ENCODE assay signal across 8 cellular contexts in the genomic region with DNA sequence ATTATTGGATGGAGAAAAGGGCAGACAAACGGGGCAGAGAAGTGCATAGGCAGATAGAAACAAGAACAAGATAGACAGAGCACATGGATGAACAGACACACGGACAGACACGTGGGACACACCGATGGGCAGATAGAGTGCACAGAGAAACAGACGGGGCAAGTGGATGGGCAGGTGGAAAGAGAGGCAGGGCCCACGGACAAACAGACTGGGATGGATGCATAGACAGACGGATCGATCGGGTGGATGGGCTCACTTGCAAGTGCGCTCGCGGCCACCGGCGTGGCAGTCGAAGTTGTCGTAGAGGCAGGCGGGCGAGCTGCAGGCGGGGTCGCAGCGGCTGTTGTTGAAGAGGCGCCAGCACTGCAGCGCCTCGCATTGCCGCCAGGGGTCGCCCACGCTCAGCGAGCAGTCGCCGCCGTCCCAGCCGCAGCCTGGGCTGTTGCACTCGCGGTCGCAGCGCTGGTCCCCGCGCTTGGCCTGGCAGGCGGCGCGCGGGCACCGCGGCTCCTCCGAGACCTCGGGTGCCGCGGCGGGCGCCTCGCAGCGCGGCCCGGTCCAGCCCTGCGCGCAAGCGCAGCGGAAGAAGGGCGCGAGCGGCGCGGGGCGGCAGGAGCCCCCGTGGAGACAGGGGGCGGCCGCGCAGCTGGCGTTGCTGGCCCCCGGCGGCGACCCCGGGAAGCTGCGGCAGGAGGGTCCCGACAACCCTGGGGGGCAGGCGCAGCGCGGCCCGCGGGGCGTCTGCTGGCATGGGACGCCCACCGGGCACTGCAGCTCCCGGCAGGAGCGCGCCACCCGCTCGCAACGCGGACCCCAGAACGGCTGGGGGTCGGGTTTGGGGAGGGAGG. TPM values are rescaled to one million over a fixed set of nuclear protein-coding genes. Genes with fewer than 3 reads are reported as not detected.
A peak's percentile ranks its signal among the peaks of the same experiment; 100 is the strongest.
DNase-seq lines count a peak whose midpoint lies in the region; ATAC-seq lines count a peak whose summit lies in the region.

No MANE protein-coding gene starts in this region.

- POLR2A ChIA-PET in activated CD4-positive, alpha-beta T cell treated with anti-CD3 and anti-CD28 coated beads for 36 hours (lab: Charles Lee) = interaction anchor here (0.7 kb wide), 1 partner anchor 201 kb away, joined by 3 read pairs; no protein-coding TSS in a partner anchor

- H3K27ac Mint-ChIP-seq in activated CD4-positive, alpha-beta T cell treated with anti-CD3 and anti-CD28 coated beads for 36 hours = no peak overlapping the region

- CTCF ChIA-PET in activated CD4-positive, alpha-beta T cell treated with anti-CD3 and anti-CD28 coated beads for 36 hours (lab: Charles Lee) = interaction anchor here (0.6 to 2.4 kb wide), 14 partner anchors 11 to 378 kb away, joined by 3 to 9 read pairs (median 3); a partner anchor contains a TSS

- H3K4me3 Mint-ChIP-seq in activated CD4-positive, alpha-beta T cell treated with anti-CD3 and anti-CD28 coated beads for 36 hours = peak overlapping the region; percentile 7

- intact Hi-C loops in activated CD4-positive, alpha-beta T cell treated with anti-CD3 and anti-CD28 coated beads for 36 hours (cut with DNase I, micrococcal nuclease) = loop anchor here (1.0 to 5.0 kb wide), 6 partner anchors 55 to 407 kb away; a partner anchor contains a TSS

- peaks cover 4% of the 10 kb centered on the region for H3K4me1 Mint-ChIP-seq in activated CD4-positive, alpha-beta T cell treated with anti-CD3 and anti-CD28 coated beads for 36 hours

- H3K9me3 Mint-ChIP-seq in activated CD4-positive, alpha-beta T cell treated with anti-CD3 and anti-CD28 coated beads for 36 hours (ENCODE audit: low read depth) = no peaks in the 10 kb centered on the region

- ATAC-seq in HG02642 (IDR thresholded peaks at IDR 0.05; ENCODE audit: poor library complexity, unreplicated experiment) = peak; percentile 63
- peak; percentile 98 for ATAC-seq in activated CD4-positive, alpha-beta T cell treated with anti-CD3 and anti-CD28 coated beads for 36 hours
- ATAC-seq in GM18873 (IDR thresholded peaks at IDR 0.05; ENCODE audit: low FRiP score, unreplicated experiment) = no peak

- peak; percentile 76 for DNase-seq in COR-L47 (lab: John Stamatoyannopoulos, UW)
- peak; percentile 29 for DNase-seq in NCI-H226
- DNase-seq in activated CD4-positive, alpha-beta T cell treated with anti-CD3 and anti-CD28 coated beads for 36 hours = peak; percentile 92
- peak; percentile 85 for DNase-seq in cerebellum (ENCODE audit: low spot score)
- peak; percentile 93 for DNase-seq in left kidney (ENCODE audit: low read depth, low spot score)
- DNase-seq in stimulated activated CD4-positive, alpha-beta T cell treated with anti-CD3 and anti-CD28 coated beads, Interleukin-4, amount 100 ng/mL, for 1 hour = peak; percentile 86

- H3K27me3 Mint-ChIP-seq in activated CD4-positive, alpha-beta T cell treated with anti-CD3 and anti-CD28 coated beads for 36 hours = peaks cover 13% of the 10 kb centered on the region

- no peaks in the 10 kb centered on the region for H3K36me3 Mint-ChIP-seq in activated CD4-positive, alpha-beta T cell treated with anti-CD3 and anti-CD28 coated beads for 36 hours (ENCODE audit: low read depth)

RNA-seq across cellular contexts. Expression of a gene that starts 23.3 kb away (rescaled TPM):
- under 1 TPM; 0.02 to 0.25 TPM for total RNA-seq in activated CD4-positive, alpha-beta T cell treated with anti-CD3 and anti-CD28 coated beads for 36 hours
- 28.7 TPM for total RNA-seq in cerebellum

RNA-seq across cellular contexts. Expression of a gene that starts 54.8 kb away (rescaled TPM):
- total RNA-seq in activated CD4-positive, alpha-beta T cell treated with anti-CD3 and anti-CD28 coated beads for 36 hours = under 1 TPM in 1 of 2 experiments, not detected in 1; 0.09 TPM
- 0.18 TPM for total RNA-seq in cerebellum

Comparison
In these comparisons a context has a peak if more than half of its experiments do, and no peak if none do; other contexts are left out.
1. DNase-seq: peak in every context shown above with its lines; median percentile 93 in left kidney; 92 in activated CD4-positive, alpha-beta T cell treated with anti-CD3 and anti-CD28 coated beads for 36 hours; 86 in stimulated activated CD4-positive, alpha-beta T cell treated with anti-CD3 and anti-CD28 coated beads, Interleukin-4, amount 100 ng/mL, for 1 hour; 85 in cerebellum; 76 in COR-L47; 29 in NCI-H226.
2. RNA of a gene that starts 23.3 kb away (total RNA-seq): 28.7 TPM in cerebellum (single experiment); 0.02 to 0.25 TPM in activated CD4-positive, alpha-beta T cell treated with anti-CD3 and anti-CD28 coated beads for 36 hours; every median in the first group is over 10 times any median in the second.